In genomic region chr3:124811441-124811840, GRCh38 we compare ENCODE assay signal across 13 cellular contexts.
DNase-seq lines count a peak whose midpoint lies in the region; ATAC-seq and TF ChIP-seq lines count a peak whose summit lies in the region.
"Had no signal": no experiment of that assay in that cellular context is flagged by ENCODE, and none has a peak within 500 bp of the region (broad histone marks: within the 10 kb centered on the region; RNA-seq: fewer than 3 reads in every experiment).

No MANE protein-coding gene starts in this region.

- ATAC-seq in psoas muscle (no peak), HG03571 (IDR thresholded peaks at IDR 0.05; ENCODE audit: unreplicated experiment) (no peak)
- ATAC-seq: natural killer cell treated with Interleukin-12 subunit alpha and Interleukin-12 subunit beta and Interleukin-15 and Interleukin-18, amount 100 ng/mL, for 72 hours; stimulated activated memory B cell treated with anti-CD40 and anti-IgM and Interleukin-4, amounts not matched to agents 10 μg/mL and 1 μg/mL and 100 μg/mL, for 72 hours had no signal

- TF ChIP-seq POLR2A in Peyer's patch (IDR thresholded peaks at IDR 0.05), result no peak

- WGBS in psoas muscle, 3 donors, result 35 to 63% (median 38%) methylated on average over 5 of the region's 5 CpGs

- no peak overlapping the region for H2AFZ ChIP-seq in ACC112 (ENCODE audit: low read length, unreplicated experiment)

- 0 out of 2 replicates have a peak, but pooled peaks cover 4% of the 10 kb centered on the region for H3K36me3 ChIP-seq in ACC112 (ENCODE audit: insufficient read depth, low read length)
- peaks cover 0 to 6% (median 0%) of the 10 kb centered on the region in 3 donors for H3K36me3 ChIP-seq in Peyer's patch
- H3K36me3 ChIP-seq in psoas muscle (ENCODE audit: insufficient read depth in 1 of 2, low read depth in 1 of 2), result peaks cover 0 to 24% of the 10 kb centered on the region in 2 donors

- peak overlapping the region; percentile 30 for H3K4me3 ChIP-seq in ACC112 (ENCODE audit: low read depth, low read length)
- H3K4me3 ChIP-seq in Peyer's patch, result no peak overlapping the region
- H3K4me3 ChIP-seq in fibroblast of the aortic adventitia (ENCODE audit: low read depth, low read length), result no peak overlapping the region
- no peak overlapping the region for H3K4me3 ChIP-seq in psoas muscle

- H3K9me3 ChIP-seq in Peyer's patch (no peaks in the 10 kb centered on the region), psoas muscle (no peaks in the 10 kb centered on the region)

- DNase-seq in Peyer's patch (no peak), fibroblast of the aortic adventitia (ENCODE audit: low read depth) (peak; percentile 92), psoas muscle (no peak), NCI-H345 treated with DMSO at 0.1 percent for 48 hours (lab: John Stamatoyannopoulos, UW; ENCODE audit: unreplicated experiment) (no peak), NCI-H187 (lab: John Stamatoyannopoulos, UW) (no peak), kidney glomerular epithelial cell (lab: John Stamatoyannopoulos, UW) (no peak)
- DNase-seq: AML-193, NCI-H2081, T-helper 9 cell had no signal

- peaks cover 44% of the 10 kb centered on the region for H3K4me1 ChIP-seq in ACC112 (ENCODE audit: control insufficient read depth, insufficient read depth, low read length, unreplicated experiment)
- H3K4me1 ChIP-seq in Peyer's patch, result peaks cover 0 to 40% (median 3%) of the 10 kb centered on the region in 4 donors
- H3K4me1 ChIP-seq in psoas muscle, result peaks cover 49% of the 10 kb centered on the region

- TF ChIP-seq CTCF in Peyer's patch (IDR thresholded peaks at IDR 0.05), result no peak
- TF ChIP-seq CTCF in fibroblast of the aortic adventitia (IDR thresholded peaks at IDR 0.05; ENCODE audit: insufficient read depth, low read length), result no peak
- no peak for TF ChIP-seq CTCF in psoas muscle (IDR thresholded peaks at IDR 0.05)

- H3K27me3 ChIP-seq in ACC112 (ENCODE audit: insufficient read depth, low read length) (no peaks in the 10 kb centered on the region), Peyer's patch (no peaks in the 10 kb centered on the region), psoas muscle (ENCODE audit: insufficient read depth in 3 of 3, low read length in 2 of 3) (no peaks in the 10 kb centered on the region)

- intact Hi-C loops in psoas muscle (cut with DNase I), result no loop called here

- H3K27ac ChIP-seq in ACC112 (ENCODE audit: low read depth, low read length), result peak overlapping the region; percentile 97
- peak overlapping the region in 3 of 4 donors; percentile 15 to 69 (median 26) for H3K27ac ChIP-seq in Peyer's patch
- H3K27ac ChIP-seq in psoas muscle, result peak overlapping the region; percentile 91

- H3K79me2 ChIP-seq in ACC112 (ENCODE audit: control insufficient read depth, insufficient read depth, low read length, unreplicated experiment), result no peaks in the 10 kb centered on the region

Comparison
In these comparisons a context has a peak if more than half of its experiments do, and no peak if none do; other contexts are left out.
1. H3K27ac ChIP-seq: peak in every context shown above with its lines; median percentile 97 in ACC112; 91 in psoas muscle; 26 in Peyer's patch.